ENCODE assay signal across 17 cellular contexts in the genomic region with DNA sequence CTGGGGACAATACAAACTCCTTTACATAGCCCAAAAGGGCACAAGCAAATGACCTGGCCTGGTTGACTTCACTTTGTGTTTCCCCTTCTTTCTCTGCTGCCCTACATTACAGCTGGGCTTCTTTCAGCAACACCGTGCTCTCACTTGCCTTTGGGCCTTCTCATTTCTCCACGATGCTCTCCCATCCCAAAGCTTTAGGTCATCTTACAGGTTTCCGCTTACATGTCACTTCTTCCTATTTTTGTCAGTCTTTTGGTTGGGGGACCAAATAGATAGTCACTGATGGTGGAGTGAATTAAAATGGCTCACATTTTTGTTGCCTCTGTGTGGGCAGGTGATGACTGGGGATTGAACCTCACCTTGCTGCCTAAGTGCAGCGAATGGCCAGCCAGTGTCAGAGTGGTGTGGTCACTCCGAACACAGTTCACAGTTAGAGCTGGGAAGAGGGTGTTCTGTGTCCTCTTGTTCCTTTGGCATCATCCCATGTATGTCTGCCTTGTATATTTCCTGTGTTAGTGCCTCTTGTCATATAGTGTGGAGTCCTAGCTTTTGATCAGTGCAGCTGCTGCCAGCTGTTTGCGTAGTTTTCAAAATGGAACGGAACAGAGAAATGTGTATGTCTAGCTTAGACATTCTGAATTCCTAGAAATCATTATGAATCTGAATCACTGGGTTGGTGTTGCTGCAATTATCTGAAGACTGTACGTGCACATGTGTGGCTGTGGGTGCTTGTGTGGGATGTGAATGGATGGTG.
"Had no signal": no experiment of that assay in that cellular context is flagged by ENCODE, and none has a peak within 500 bp of the region (broad histone marks: within the 10 kb centered on the region; RNA-seq: fewer than 3 reads in every experiment).

No MANE protein-coding gene starts in this region.

- H3K9me3 Mint-ChIP-seq: effector memory CD8-positive, alpha-beta T cell; immature natural killer cell had no signal

- DNase-seq: effector memory CD8-positive, alpha-beta T cell; esophagus squamous epithelium; foreskin fibroblast; glutamatergic neuron; immature natural killer cell; mammary epithelial cell; naive thymus-derived CD4-positive, alpha-beta T cell; posterior cingulate gyrus; stimulated activated CD4-positive, alpha-beta T cell treated with anti-CD3 and anti-CD28 coated beads, Interleukin-2, amount 100 ng/mL, for 48 hours; stimulated activated naive CD8-positive, alpha-beta T cell treated with anti-CD3 and anti-CD28 coated beads, Interleukin-15, Interleukin-2, amounts not matched to agents 100 U/mL and 50 U/mL, for 24 hours; thyroid gland; upper lobe of left lung; uterus had no signal

- H3K27ac Mint-ChIP-seq: effector memory CD8-positive, alpha-beta T cell; immature natural killer cell; naive thymus-derived CD4-positive, alpha-beta T cell had no signal

- H3K9me3 ChIP-seq: esophagus squamous epithelium, gastroesophageal sphincter, suprapubic skin, thyroid gland, upper lobe of left lung, uterus had no signal

- ATAC-seq: effector memory CD8-positive, alpha-beta T cell; gastroesophageal sphincter; naive thymus-derived CD4-positive, alpha-beta T cell; stimulated activated naive CD8-positive, alpha-beta T cell treated with anti-CD3 and anti-CD28 coated beads, Interleukin-15, Interleukin-2, amounts not matched to agents 100 U/mL and 50 U/mL, for 24 hours had no signal

- H3K27me3 ChIP-seq: esophagus squamous epithelium, gastroesophageal sphincter, thyroid gland, upper lobe of left lung, uterus had no signal

- H3K4me1 Mint-ChIP-seq: immature natural killer cell; naive thymus-derived CD4-positive, alpha-beta T cell had no signal

- H3K36me3 Mint-ChIP-seq: immature natural killer cell; naive thymus-derived CD4-positive, alpha-beta T cell had no signal

- H3K4me1 ChIP-seq: suprapubic skin, thyroid gland, uterus had no signal

- H3K27ac ChIP-seq: esophagus squamous epithelium, gastroesophageal sphincter, suprapubic skin, thyroid gland, upper lobe of left lung, uterus had no signal

- H3K4me3 Mint-ChIP-seq: effector memory CD8-positive, alpha-beta T cell; immature natural killer cell; naive thymus-derived CD4-positive, alpha-beta T cell; neural crest cell had no signal

- H3K4me3 ChIP-seq: esophagus squamous epithelium, gastroesophageal sphincter, smooth muscle cell, suprapubic skin, thyroid gland, upper lobe of left lung, uterus had no signal

- H3K36me3 ChIP-seq: esophagus squamous epithelium, gastroesophageal sphincter, suprapubic skin, thyroid gland, upper lobe of left lung, uterus had no signal
